Comparison of ENCODE assay signal across 14 cellular contexts in genomic region chr21:38498057-38498833, GRCh38. TPM values are rescaled to one million over a fixed set of nuclear protein-coding genes. Genes with fewer than 3 reads are reported as not detected.
A peak's percentile ranks its signal among the peaks of the same experiment; 100 is the strongest.
DNase-seq lines count a peak whose midpoint lies in the region; ATAC-seq, FAIRE-seq and TF ChIP-seq lines count a peak whose summit lies in the region.
"Had no signal": no experiment of that assay in that cellular context is flagged by ENCODE, and none has a peak within 500 bp of the region (broad histone marks: within the 10 kb centered on the region; RNA-seq: fewer than 3 reads in every experiment).

A gene with protein sequence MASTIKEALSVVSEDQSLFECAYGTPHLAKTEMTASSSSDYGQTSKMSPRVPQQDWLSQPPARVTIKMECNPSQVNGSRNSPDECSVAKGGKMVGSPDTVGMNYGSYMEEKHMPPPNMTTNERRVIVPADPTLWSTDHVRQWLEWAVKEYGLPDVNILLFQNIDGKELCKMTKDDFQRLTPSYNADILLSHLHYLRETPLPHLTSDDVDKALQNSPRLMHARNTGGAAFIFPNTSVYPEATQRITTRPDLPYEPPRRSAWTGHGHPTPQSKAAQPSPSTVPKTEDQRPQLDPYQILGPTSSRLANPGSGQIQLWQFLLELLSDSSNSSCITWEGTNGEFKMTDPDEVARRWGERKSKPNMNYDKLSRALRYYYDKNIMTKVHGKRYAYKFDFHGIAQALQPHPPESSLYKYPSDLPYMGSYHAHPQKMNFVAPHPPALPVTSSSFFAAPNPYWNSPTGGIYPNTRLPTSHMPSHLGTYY (minus strand): TSS chr21:38498477. CDS start chr21:38498380, 97 bp downstream.

- peaks cover 2 to 9% of the 10 kb centered on the region in 2 donors for H3K4me1 Mint-ChIP-seq in immature natural killer cell
- H3K4me1 Mint-ChIP-seq: activated naive CD8-positive, alpha-beta T cell treated with anti-CD3 and anti-CD28 coated beads, Interleukin-2, amount 10 ng/mL, durations not matched to agents 7 days and 5 days had no signal

- no peak within 1 kb of the TSS for H3K27ac Mint-ChIP-seq in immature natural killer cell
- H3K27ac Mint-ChIP-seq: activated naive CD8-positive, alpha-beta T cell treated with anti-CD3 and anti-CD28 coated beads, Interleukin-2, amount 10 ng/mL, durations not matched to agents 7 days and 5 days; CD4-positive, alpha-beta T cell had no signal

- BruUV-seq in endothelial cell of umbilical vein (replicated peaks; lab: Mats Ljungman, UMichigan), result TSS peak; percentile 48

- H2AFZ ChIP-seq in endothelial cell of umbilical vein (ENCODE audit: low read depth, low read length), result no peak within 1 kb of the TSS

- no peaks in the 10 kb centered on the region for H3K36me3 Mint-ChIP-seq in immature natural killer cell

- peaks cover 53% of the 10 kb centered on the region for H3K79me2 ChIP-seq in endothelial cell of umbilical vein (ENCODE audit: control insufficient read depth, insufficient read depth, low read length)

- POLR2A ChIA-PET in endothelial cell of umbilical vein (lab: Charles Lee), result interaction anchor here (0.9 to 1.7 kb wide), 4 partner anchors 10 to 43 kb away, joined by 3 to 5 read pairs (median 4); no protein-coding TSS in a partner anchor

- no peaks in the 10 kb centered on the region for H3K9me1 ChIP-seq in endothelial cell of umbilical vein (replicated peaks; ENCODE audit: control insufficient read depth, extremely low read depth, insufficient read depth, low read length)

- H3K27me3 Mint-ChIP-seq in immature natural killer cell (ENCODE audit: low read depth in 3 of 3), result peaks cover 8 to 18% (median 13%) of the 10 kb centered on the region in 3 donors

- H3K4me3 ChIP-seq in endothelial cell of umbilical vein (replicated peaks in 1 of 3; ENCODE audit: insufficient read depth in 1 of 3, low read depth in 1 of 3, low read length in 3 of 3), result peak within 1 kb of the TSS; percentile 84 to 100 (median 99)
- peak within 1 kb of the TSS; percentile 40 for H3K4me3 ChIP-seq in mononuclear cell (ENCODE audit: low read length)

- H4K20me1 ChIP-seq in endothelial cell of umbilical vein (replicated peaks; ENCODE audit: control insufficient read depth, extremely low read depth, insufficient read depth, low read length), result no peaks in the 10 kb centered on the region

- H3K4me1 ChIP-seq in endothelial cell of umbilical vein (ENCODE audit: control insufficient read depth, extremely low read depth, insufficient read depth, low read length) (peaks cover 51% of the 10 kb centered on the region), mononuclear cell (ENCODE audit: insufficient read depth, low read length) (peaks cover 46% of the 10 kb centered on the region)

- peak within 1 kb of the TSS; percentile 100 for H3K9ac ChIP-seq in endothelial cell of umbilical vein (replicated peaks; ENCODE audit: extremely low read depth, insufficient read depth, low read length)

- peaks cover 0 to 4% of the 10 kb centered on the region in 2 experiments for H3K36me3 ChIP-seq in endothelial cell of umbilical vein (ENCODE audit: control insufficient read depth in 2 of 2, extremely low read depth in 1 of 2, insufficient read depth in 2 of 2, low read length in 2 of 2)

- H3K4me2 ChIP-seq in endothelial cell of umbilical vein (ENCODE audit: insufficient read depth, low read length), result peak within 1 kb of the TSS; percentile 95

- peak within 1 kb of the TSS; percentile 100 for H3K27ac ChIP-seq in endothelial cell of umbilical vein (ENCODE audit: insufficient read depth, low read depth, low read length)

- FAIRE-seq in endothelial cell of umbilical vein (lab: Jason Lieb, UNC), result peak; percentile 68

- DNase-seq in UCSD-AML1 (lab: John Stamatoyannopoulos, UW; ENCODE audit: unreplicated experiment), result peak; percentile 43
- DNase-seq in endothelial cell of umbilical vein (ENCODE audit: low read depth, low spot score), result peak; percentile 94
- DNase-seq in immature natural killer cell, result no peak
- DNase-seq: activated CD4-positive, alpha-beta T cell treated with anti-CD3 and anti-CD28 coated beads, Interleukin-2, amount 50 U/mL, for 48 hours; activated naive CD8-positive, alpha-beta T cell treated with anti-CD3 and anti-CD28 coated beads, Interleukin-2, amount 10 ng/mL, durations not matched to agents 7 days and 5 days; CD4-positive, alpha-beta T cell; NCI-H1105 treated with DMSO at 0.1 percent for 48 hours; NCI-H748 treated with DMSO at 0.1 percent for 48 hours; SW 1271 had no signal

- dilution Hi-C loops in endothelial cell of umbilical vein (cut with MboI; ENCODE audit: extremely low pct_ligation_motif_present, low sequenced_read_pairs), result no loop called here

- peak; percentile 69 for TF ChIP-seq POLR2A in endothelial cell of umbilical vein (IDR thresholded peaks at IDR 0.05; ENCODE audit: low read depth, low read length)

- no peak for ATAC-seq in HG02970 (IDR thresholded peaks at IDR 0.05; ENCODE audit: low FRiP score, unreplicated experiment)
- no peak for ATAC-seq in GM21390 (IDR thresholded peaks at IDR 0.05; ENCODE audit: unreplicated experiment)
- ATAC-seq in HG03378 (IDR thresholded peaks at IDR 0.05; ENCODE audit: unreplicated experiment), result no peak

- H3K9me3 Mint-ChIP-seq in immature natural killer cell, result peaks cover 0 to 2% (median 0%) of the 10 kb centered on the region in 6 donors
- H3K9me3 Mint-ChIP-seq: activated naive CD8-positive, alpha-beta T cell treated with anti-CD3 and anti-CD28 coated beads, Interleukin-2, amount 10 ng/mL, durations not matched to agents 7 days and 5 days; CD4-positive, alpha-beta T cell had no signal

- TF ChIP-seq CTCF in endothelial cell of umbilical vein (IDR thresholded peaks at IDR 0.05; ENCODE audit: extremely low read depth in 1 of 2, insufficient read depth in 1 of 2, low read depth in 1 of 2, low read length in 2 of 2) (no peak), subcutaneous adipose tissue (IDR thresholded peaks at IDR 0.05; ENCODE audit: low read depth) (no peak)

- intact Hi-C loops in endothelial cell of umbilical vein (cut with micrococcal nuclease), result loop anchor here (1.0 to 5.0 kb wide), 7 partner anchors 8 to 495 kb away; no protein-coding TSS in a partner anchor

- H3K4me3 Mint-ChIP-seq in immature natural killer cell, result peak within 1 kb of the TSS in 1 of 5 donors; percentile 22
- H3K4me3 Mint-ChIP-seq: activated naive CD8-positive, alpha-beta T cell treated with anti-CD3 and anti-CD28 coated beads, Interleukin-2, amount 10 ng/mL, durations not matched to agents 7 days and 5 days; CD4-positive, alpha-beta T cell had no signal

- H3K9me3 ChIP-seq in endothelial cell of umbilical vein (replicated peaks; ENCODE audit: control insufficient read depth, insufficient read depth, low read length), result no peaks in the 10 kb centered on the region
- no peaks in the 10 kb centered on the region for H3K9me3 ChIP-seq in mononuclear cell (ENCODE audit: low read depth, low read length)

- H3K27me3 ChIP-seq in endothelial cell of umbilical vein (ENCODE audit: control insufficient read depth in 2 of 2, insufficient read depth in 2 of 2, low read length in 2 of 2), result no peaks in the 10 kb centered on the region
- H3K27me3 ChIP-seq in mononuclear cell (ENCODE audit: insufficient read depth, low read length), result peaks cover 8% of the 10 kb centered on the region

- CTCF ChIA-PET in endothelial cell of umbilical vein (lab: Charles Lee), result interaction anchor here (2.2 kb wide), 1 partner anchor 20 kb away, joined by 7 read pairs; no protein-coding TSS in a partner anchor

TF ChIP-seq in endothelial cell of umbilical vein, 7 proteins besides CTCF, POLR2A, EP300 and RAD21:
- TF ChIP-seq GATA2 (IDR thresholded peaks at IDR 0.05; ENCODE audit: insufficient read depth, insufficient read length, low read depth, low read length) (peak; percentile 98), MYC (IDR thresholded peaks at IDR 0.05; ENCODE audit: low read depth, low read length) (no peak), FOS (IDR thresholded peaks at IDR 0.05; ENCODE audit: borderline replicate concordance, insufficient read depth, low read length) (peak; percentile 43), JUN (IDR thresholded peaks at IDR 0.05; ENCODE audit: borderline replicate concordance, insufficient read depth, insufficient read length, low read depth) (peak; percentile 78), POLR2AphosphoS5 (IDR thresholded peaks at IDR 0.05; ENCODE audit: insufficient read depth, low read depth, low read length) (peak; percentile 74), EZH2 (IDR thresholded peaks at IDR 0.05; ENCODE audit: borderline replicate concordance, low read depth, low read length, severe bottlenecking) (no peak)
- TF ChIP-seq, protein P1, sequence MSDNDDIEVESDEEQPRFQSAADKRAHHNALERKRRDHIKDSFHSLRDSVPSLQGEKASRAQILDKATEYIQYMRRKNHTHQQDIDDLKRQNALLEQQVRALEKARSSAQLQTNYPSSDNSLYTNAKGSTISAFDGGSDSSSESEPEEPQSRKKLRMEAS (IDR thresholded peaks at IDR 0.05; ENCODE audit: insufficient read depth, insufficient read length), result no peak

RNA-seq across cellular contexts. Expression of the gene that starts here (rescaled TPM):
- 210 and 223 TPM in 2 replicates for total RNA-seq in endothelial cell of umbilical vein
- 173 and 202 TPM in 2 replicates for polyA plus RNA-seq in endothelial cell of umbilical vein
- 102 and 124 TPM in 2 replicates for polyA plus RNA-seq in endothelial cell of umbilical vein (2011; cell fraction: cytosol; rRNA removed)
- 226 and 271 TPM in 2 replicates for polyA plus RNA-seq in endothelial cell of umbilical vein (2011; cell fraction: nucleus; rRNA removed)
- polyA plus RNA-seq in endothelial cell of umbilical vein (2012), result 146 and 167 TPM in 2 replicates
- 250 and 253 TPM in 2 replicates for polyA minus RNA-seq in endothelial cell of umbilical vein
- not detected for polyA minus RNA-seq in endothelial cell of umbilical vein (2011; cell fraction: cytosol; rRNA and poly(A)+ RNA removed)
- 356 and 482 TPM in 2 replicates for polyA minus RNA-seq in endothelial cell of umbilical vein (2011; cell fraction: nucleus; rRNA and poly(A)+ RNA removed)
- total RNA-seq in mononuclear cell, result 1.4 TPM
- total RNA-seq in subcutaneous adipose tissue, result 10 to 100 TPM in 3 of 4 donors, 1 to 10 TPM in 1; 7.8 to 44.1 (median 16.8) TPM
- polyA plus RNA-seq in immature natural killer cell, result not detected
- total RNA-seq: activated naive CD8-positive, alpha-beta T cell treated with anti-CD3 and anti-CD28 coated beads, Interleukin-2, amount 10 ng/mL, durations not matched to agents 7 days and 5 days; CD4-positive, alpha-beta T cell had no signal

Comparison
In these comparisons a context has a peak if more than half of its experiments do, and no peak if none do; other contexts are left out.
1. RNA of the gene that starts here (polyA plus RNA-seq): 102 to 271 TPM in endothelial cell of umbilical vein; not detected in immature natural killer cell; every median in the first group is over 100 times any median in the second.
2. DNase-seq: peak in UCSD-AML1 (single experiment) and endothelial cell of umbilical vein (single experiment); none in immature natural killer cell (0 of 3).